8 cellular contexts compared by ENCODE assay signal in genomic region chrX:81201692-81202412, GRCh38. TPM values are rescaled to one million over a fixed set of nuclear protein-coding genes. Genes with fewer than 3 reads are reported as not detected.
DNase-seq lines count a peak whose midpoint lies in the region; ATAC-seq and TF ChIP-seq lines count a peak whose summit lies in the region.

HMGN5 (minus strand) TSS chrX:81201913; CDS start chrX:81121549, 80,364 bp downstream.
SH3BGRL (plus strand) TSS chrX:81202102; CDS start chrX:81202201, 99 bp downstream.

- peak within 1 kb of the TSS; percentile 92 for H3K27ac Mint-ChIP-seq in activated B cell treated with CpG ODN at 0.5 μM for 24 hours

- TF ChIP-seq CTCF in HFF-Myc (IDR thresholded peaks at IDR 0.05; ENCODE audit: low read depth, low read length, missing control alignments) (no peak), activated B cell treated with CpG ODN at 0.5 μM for 24 hours (IDR thresholded peaks at IDR 0.05) (no peak), spleen (IDR thresholded peaks at IDR 0.05 in 8 of 11, conservative IDR thresholded peaks at IDR 0.05 in 3 of 11) (peak in 5 of 11 experiments; percentile 16 to 27 (median 23))

- no peaks in the 10 kb centered on the region for H3K36me3 ChIP-seq in spleen

- CTCF ChIA-PET in activated B cell treated with CpG ODN at 0.5 μM for 24 hours (lab: Charles Lee) = no interaction called here

- H3K27me3 ChIP-seq in spleen (replicated peaks in 1 of 7) = no peaks in the 10 kb centered on the region

- H3K27ac ChIP-seq in caudate nucleus (ENCODE audit: low read depth, low read length) (peak within 1 kb of the TSS; percentile 83), spleen (peak within 1 kb of the TSS; percentile 83 to 91 (median 89))

- intact Hi-C loops in activated B cell treated with CpG ODN at 0.5 μM for 24 hours (cut with micrococcal nuclease) = loop anchor here (1.0 kb wide), 2 partner anchors 81 to 392 kb away; no protein-coding TSS in a partner anchor
- intact Hi-C loops in spleen (cut with DNase I; ENCODE audit: low total_unique reads) = no loop called here

- 0 to 23% (median 4%) methylated on average over 18 to 22 of the region's 22 CpGs for WGBS in spleen, 5 donors

- DNase-seq in HFF-Myc (ENCODE audit: extremely low read depth, low read depth) (peak; percentile 52), NCI-H1092 (lab: John Stamatoyannopoulos, UW) (peak; percentile 9), activated B cell treated with CpG ODN at 0.5 μM for 24 hours (peak; percentile 41), caudate nucleus (lab: John Stamatoyannopoulos, UW) (peak in 60 of 61 donors; percentile 0 to 77 (median 38)), iris pigment epithelial cell (ENCODE audit: low read depth) (peak; percentile 87), spleen (peak; percentile 92), NCI-H2029 (lab: John Stamatoyannopoulos, UW) (no peak)

- peak; percentile 27 for TF ChIP-seq POLR2A in GM10847 (IDR thresholded peaks at IDR 0.05; ENCODE audit: extremely low read depth, insufficient read length)
- peak in 1 of 3 donors; percentile 29 for TF ChIP-seq POLR2A in spleen (IDR thresholded peaks at IDR 0.05)

- peaks cover 30% of the 10 kb centered on the region for H3K36me3 Mint-ChIP-seq in activated B cell treated with CpG ODN at 0.5 μM for 24 hours (ENCODE audit: low read depth)

- peak within 1 kb of the TSS; percentile 95 for H3K4me3 Mint-ChIP-seq in activated B cell treated with CpG ODN at 0.5 μM for 24 hours

- no peaks in the 10 kb centered on the region for H3K27me3 Mint-ChIP-seq in activated B cell treated with CpG ODN at 0.5 μM for 24 hours

- POLR2A ChIA-PET in activated B cell treated with CpG ODN at 0.5 μM for 24 hours (lab: Charles Lee) = interaction anchor here (0.9 to 2.3 kb wide), 5 partner anchors 15 to 394 kb away, joined by 3 to 19 read pairs (median 5); partner anchors contain the start of gene BRWD3

- peak; percentile 94 for ATAC-seq in activated B cell treated with CpG ODN at 0.5 μM for 24 hours (ENCODE audit: low read depth)

- no peaks in the 10 kb centered on the region for H3K9me3 ChIP-seq in spleen

- no peaks in the 10 kb centered on the region for H3K9me3 Mint-ChIP-seq in activated B cell treated with CpG ODN at 0.5 μM for 24 hours

- H3K4me3 ChIP-seq in HFF-Myc (replicated peaks; ENCODE audit: low read depth, low read length) = peak within 1 kb of the TSS; percentile 63
- H3K4me3 ChIP-seq in spleen = peak within 1 kb of the TSS; percentile 52 to 82 (median 58)

- H3K4me1 Mint-ChIP-seq in activated B cell treated with CpG ODN at 0.5 μM for 24 hours = peaks cover 62% of the 10 kb centered on the region

- H3K4me1 ChIP-seq in spleen = peaks cover 0 to 49% (median 20%) of the 10 kb centered on the region in 6 donors

RNA-seq across cellular contexts. Expression of gene HMGN5, which starts in this region (rescaled TPM):
- total RNA-seq in activated B cell treated with CpG ODN at 0.5 μM for 24 hours = 1.0 and 1.2 TPM in 2 replicates
- total RNA-seq in spleen = 1 to 10 TPM; 3.2 to 8.6 (median 4.9) TPM
- polyA plus RNA-seq in spleen = 1 to 10 TPM; 6.3 to 9.1 (median 7.4) TPM

RNA-seq across cellular contexts. Expression of gene SH3BGRL, which starts in this region (rescaled TPM):
- 116 and 117 TPM in 2 replicates for total RNA-seq in activated B cell treated with CpG ODN at 0.5 μM for 24 hours
- total RNA-seq in spleen = 100 to 1,000 TPM; 169 to 280 (median 203) TPM
- 100 to 1,000 TPM; 132 to 190 (median 174) TPM for polyA plus RNA-seq in spleen
